Comparison of ENCODE assay signal across 17 cellular contexts in the genomic region with DNA sequence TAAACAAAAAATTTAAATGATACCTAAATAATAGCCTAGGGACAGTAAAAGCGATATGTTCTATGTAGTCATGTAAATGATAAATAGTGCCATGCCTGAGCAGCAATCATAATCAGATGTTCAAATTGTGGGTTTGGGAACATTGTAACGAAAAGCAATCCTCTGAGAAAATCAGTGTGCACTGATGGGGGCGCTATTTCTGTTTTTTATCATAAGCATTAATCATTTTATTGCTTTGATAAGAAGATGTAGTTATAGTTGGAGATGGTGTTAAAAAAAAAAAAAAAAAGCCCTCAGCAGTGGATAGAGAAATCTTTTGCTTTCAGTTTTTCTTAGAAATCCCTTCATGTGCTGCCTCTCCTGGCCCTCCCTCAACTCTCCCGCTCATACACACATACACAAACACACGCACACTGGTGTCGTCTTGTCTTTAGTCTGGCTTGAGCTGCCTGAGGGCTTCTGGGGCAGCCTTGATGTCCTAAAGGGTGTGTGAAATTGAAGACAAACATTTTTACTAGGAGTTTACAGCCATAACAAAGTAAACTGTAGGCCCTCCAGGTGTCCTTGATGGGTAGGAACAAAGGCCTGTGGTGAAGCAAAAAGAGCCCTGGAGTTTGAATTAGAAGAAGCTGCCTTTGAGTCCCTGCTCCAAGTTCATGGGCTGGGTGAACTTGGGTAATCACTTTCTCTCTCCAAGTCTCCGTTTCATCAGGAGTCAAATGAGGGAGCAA.
A peak's percentile ranks its signal among the peaks of the same experiment; 100 is the strongest.
DNase-seq lines count a peak whose midpoint lies in the region; ATAC-seq, FAIRE-seq and TF ChIP-seq lines count a peak whose summit lies in the region.
"Had no signal": no experiment of that assay in that cellular context is flagged by ENCODE, and none has a peak within 500 bp of the region (broad histone marks: within the 10 kb centered on the region; RNA-seq: fewer than 3 reads in every experiment).

No MANE protein-coding gene starts in this region.

- H3K56ac ChIP-seq in H1 (replicated peaks; ENCODE audit: insufficient read length, low read depth, low read length): no peak overlapping the region

- H3K9me3 ChIP-seq in H1 (ENCODE audit: insufficient read depth in 2 of 2, low read depth in 1 of 2, low read length in 1 of 2) (no peaks in the 10 kb centered on the region), neural progenitor cell (ENCODE audit: low read depth) (no peaks in the 10 kb centered on the region)
- H3K9me3 ChIP-seq: thyroid gland had no signal

- no peak overlapping the region for H2BK15ac ChIP-seq in H1 (ENCODE audit: low read length)

- H3K18ac ChIP-seq in H1 (ENCODE audit: extremely low read depth, low read length): no peak overlapping the region

- H3K79me2 ChIP-seq in GM23338 (replicated peaks; ENCODE audit: insufficient read depth) (no peaks in the 10 kb centered on the region), H1 (ENCODE audit: control insufficient read depth in 1 of 2, insufficient read depth in 2 of 2, low read length in 2 of 2) (no peaks in the 10 kb centered on the region), neural progenitor cell (ENCODE audit: low read depth) (no peaks in the 10 kb centered on the region)
- H3K79me2 ChIP-seq: parathyroid adenoma had no signal

- no peaks in the 10 kb centered on the region for H3K79me1 ChIP-seq in H1 (ENCODE audit: low read depth, low read length)

- H3K27ac Mint-ChIP-seq in GM23338 (no peak overlapping the region), neural progenitor cell (no peak overlapping the region)
- H3K27ac Mint-ChIP-seq: activated T-helper 1 cell treated with anti-CD3 and anti-CD28 coated beads, Interleukin-12 subunit alpha, Interleukin-12 subunit beta, Interleukin-2, Interleukin-4 antibody, amounts not matched to agents 30 ng/mL and 10 ng/mL and 1 ng/mL, durations not matched to agents 14 hours and 24 hours and 36 hours; B cell had no signal

- ATAC-seq in GM23338 (peak; percentile 85), GM19452 (IDR thresholded peaks at IDR 0.05; ENCODE audit: unreplicated experiment) (no peak)
- ATAC-seq: left lobe of liver had no signal

- FAIRE-seq in H1 (lab: Jason Lieb, UNC): peak; percentile 69
- FAIRE-seq: GM19239 had no signal

- H3K9me3 Mint-ChIP-seq in GM23338 (no peaks in the 10 kb centered on the region), neural progenitor cell (peaks cover 3% of the 10 kb centered on the region)
- H3K9me3 Mint-ChIP-seq: activated T-helper 1 cell treated with anti-CD3 and anti-CD28 coated beads, Interleukin-12 subunit alpha, Interleukin-12 subunit beta, Interleukin-2, Interleukin-4 antibody, amounts not matched to agents 30 ng/mL and 10 ng/mL and 1 ng/mL, durations not matched to agents 14 hours and 24 hours and 36 hours had no signal

- no peak overlapping the region for H4K91ac ChIP-seq in H1 (replicated peaks; ENCODE audit: insufficient read length, low read length)

- H3K4ac ChIP-seq in H1 (replicated peaks; ENCODE audit: insufficient read length, low read depth, low read length): no peak overlapping the region

- no peak overlapping the region for H2AK5ac ChIP-seq in H1 (ENCODE audit: low read depth, low read length)

- peaks cover 70% of the 10 kb centered on the region for H3K4me1 Mint-ChIP-seq in GM23338
- peaks cover 39% of the 10 kb centered on the region for H3K4me1 Mint-ChIP-seq in neural progenitor cell
- H3K4me1 Mint-ChIP-seq: B cell had no signal

- peak; percentile 79 for DNase-seq in GM23338 (ENCODE audit: low spot score)
- DNase-seq in NCI-H146 treated with DMSO at 0.1 percent for 48 hours (lab: John Stamatoyannopoulos, UW; ENCODE audit: unreplicated experiment): peak; percentile 92
- DNase-seq in H1 (ENCODE audit: low read depth in 1 of 2, low spot score in 2 of 2): peak; percentile 51 to 64
- no peak for DNase-seq in neural progenitor cell (ENCODE audit: low spot score)
- no peak for DNase-seq in activated gamma-delta T cell (lab: John Stamatoyannopoulos, UW)
- DNase-seq in DMS 273 (lab: John Stamatoyannopoulos, UW; ENCODE audit: unreplicated experiment): no peak
- DNase-seq: DMS153, NCI-H1048, NCI-H526, thyroid gland had no signal

- no peak for TF ChIP-seq POLR2A in H1 (IDR thresholded peaks at IDR 0.05; ENCODE audit: control extremely low read depth in 1 of 2, low read depth in 2 of 2, low read length in 2 of 2)

- H2BK120ac ChIP-seq in H1 (replicated peaks; ENCODE audit: low read depth, low read length): no peak overlapping the region

- peak overlapping the region; percentile 38; the same call in 1 of the 3 replicates for H3K4me3 Mint-ChIP-seq in GM23338
- no peak overlapping the region for H3K4me3 Mint-ChIP-seq in neural progenitor cell
- H3K4me3 Mint-ChIP-seq: activated T-helper 1 cell treated with anti-CD3 and anti-CD28 coated beads, Interleukin-12 subunit alpha, Interleukin-12 subunit beta, Interleukin-2, Interleukin-4 antibody, amounts not matched to agents 30 ng/mL and 10 ng/mL and 1 ng/mL, durations not matched to agents 14 hours and 24 hours and 36 hours; B cell had no signal

- no peak for TF ChIP-seq RAD21 in H1 (IDR thresholded peaks at IDR 0.05 in 1 of 2, conservative IDR thresholded peaks at IDR 0.05 in 1 of 2; ENCODE audit: low read depth in 2 of 2, low read length in 2 of 2)

- H3K9me2 ChIP-seq in GM23338 (ENCODE audit: insufficient read depth): no peaks in the 10 kb centered on the region

- H3K27me3 ChIP-seq in GM23338 (ENCODE audit: insufficient read depth) (peaks cover 27% of the 10 kb centered on the region), H1 (replicated peaks in 1 of 4; ENCODE audit: control insufficient read depth in 3 of 4, extremely low read depth in 1 of 4, insufficient read depth in 3 of 4, low read length in 3 of 4) (peaks cover 0 to 2% (median 1%) of the 10 kb centered on the region in 4 experiments; a peak in 3 of 7 replicates), neural progenitor cell (no peaks in the 10 kb centered on the region)
- H3K27me3 ChIP-seq: thyroid gland had no signal

- CTCF ChIA-PET in H1 (lab: Charles Lee; ENCODE audit: partially characterized antibody): interaction anchor here (0.7 to 1.6 kb wide), 6 partner anchors 8 to 487 kb away, joined by 3 to 6 read pairs (median 3); no protein-coding TSS in a partner anchor

- TF ChIP-seq CTCF in GM23338 (conservative IDR thresholded peaks at IDR 0.05; ENCODE audit: low read depth in 2 of 2): peak in 1 of 2 experiments; percentile 69; a peak in 3 of 4 replicates
- peak in 1 of 3 experiments; percentile 11; a peak in 1 of 4 replicates for TF ChIP-seq CTCF in H1 (IDR thresholded peaks at IDR 0.05; ENCODE audit: control extremely low read depth in 1 of 3, insufficient read depth in 1 of 3, low read depth in 1 of 3, low read length in 3 of 3)
- peak; percentile 50 for TF ChIP-seq CTCF in neural progenitor cell (IDR thresholded peaks at IDR 0.05)

- H3K4me1 ChIP-seq in GM23338 (ENCODE audit: insufficient read depth): peaks cover 56% of the 10 kb centered on the region
- H3K4me1 ChIP-seq in H1 (replicated peaks in 1 of 4; ENCODE audit: control insufficient read depth in 3 of 4, insufficient read depth in 4 of 4, low read length in 3 of 4): peaks cover 0 to 15% (median 11%) of the 10 kb centered on the region in 4 experiments; a peak in 4 of 7 replicates
- H3K4me1 ChIP-seq in neural progenitor cell: peaks cover 17% of the 10 kb centered on the region
- H3K4me1 ChIP-seq: parathyroid adenoma, thyroid gland had no signal

- H3K23ac ChIP-seq in H1 (ENCODE audit: insufficient read length): no peak overlapping the region

- H3F3A ChIP-seq in GM23338 (replicated peaks; ENCODE audit: low read depth) (no peaks in the 10 kb centered on the region), neural progenitor cell (ENCODE audit: low read depth) (peaks cover 22% of the 10 kb centered on the region)

- H3K36me3 ChIP-seq in GM23338 (ENCODE audit: insufficient read depth): no peaks in the 10 kb centered on the region
- H3K36me3 ChIP-seq in H1 (ENCODE audit: control insufficient read depth in 2 of 4, insufficient read depth in 4 of 4, low read length in 3 of 4): no peaks in the 10 kb centered on the region
- H3K36me3 ChIP-seq in neural progenitor cell: no peaks in the 10 kb centered on the region
- H3K36me3 ChIP-seq: thyroid gland had no signal

- no peak overlapping the region for H4K5ac ChIP-seq in H1 (ENCODE audit: insufficient read length, low read depth, low read length)

- H2BK12ac ChIP-seq in H1 (ENCODE audit: low read depth, low read length): no peak overlapping the region

- H3K4me3 ChIP-seq in GM23338 (no peak overlapping the region; the same call in 1 of the 2 replicates), H1 (ENCODE audit: extremely low read depth in 1 of 4, insufficient read depth in 2 of 4, low read depth in 3 of 4, low read length in 4 of 4) (no peak overlapping the region), neural progenitor cell (no peak overlapping the region)
- H3K4me3 ChIP-seq: skin epidermis, thyroid gland had no signal

- H4K20me1 ChIP-seq in GM23338 (replicated peaks; ENCODE audit: insufficient read depth) (no peaks in the 10 kb centered on the region), H1 (replicated peaks in 1 of 2; ENCODE audit: control insufficient read depth in 1 of 2, insufficient read depth in 2 of 2, low read length in 2 of 2) (no peaks in the 10 kb centered on the region), neural progenitor cell (ENCODE audit: low read depth) (no peaks in the 10 kb centered on the region)

- H2BK5ac ChIP-seq in H1 (ENCODE audit: low read depth, low read length): no peak overlapping the region

- H2BK20ac ChIP-seq in H1 (ENCODE audit: low read length): no peak overlapping the region

- 21% methylated on average over 7 of the region's 7 CpGs; no CpG with 5 or more reads in 1 of the 2 experiments for WGBS in H1 (ENCODE audit: extremely low coverage in 1 of 2, insufficient coverage in 1 of 2, insufficient read length in 1 of 2, insufficient replicate concordance in 2 of 2, low coverage in 1 of 2, low lambda C conversion rate in 2 of 2, missing lambda C conversion rate in 1 of 2), 2 experiments

- H3K27me3 Mint-ChIP-seq in GM23338 (ENCODE audit: insufficient read depth, low read depth, poor library complexity): peaks cover 23% of the 10 kb centered on the region
- no peaks in the 10 kb centered on the region for H3K27me3 Mint-ChIP-seq in neural progenitor cell (ENCODE audit: insufficient read depth, low read depth)
- H3K27me3 Mint-ChIP-seq: B cell had no signal

- POLR2A ChIA-PET in H1 (lab: Charles Lee; ENCODE audit: partially characterized antibody): interaction anchor here (1.2 kb wide), 2 partner anchors 13 to 26 kb away, joined by 3 to 4 read pairs; no protein-coding TSS in a partner anchor

- no peak overlapping the region for H3K9ac ChIP-seq in H1 (replicated peaks in 1 of 4; ENCODE audit: extremely low read depth in 1 of 4, low read depth in 3 of 4, low read length in 3 of 4)
- H3K9ac ChIP-seq in neural progenitor cell: no peak overlapping the region
- H3K9ac ChIP-seq: parathyroid adenoma had no signal

- no peak overlapping the region for H3K27ac ChIP-seq in GM23338 (ENCODE audit: low read depth)
- no peak overlapping the region for H3K27ac ChIP-seq in H1 (ENCODE audit: low read depth, low read length)
- no peak overlapping the region for H3K27ac ChIP-seq in neural progenitor cell
- H3K27ac ChIP-seq: parathyroid adenoma, skin epidermis, thyroid gland had no signal

- H3K14ac ChIP-seq in H1 (ENCODE audit: insufficient read length): no peak overlapping the region

- H2AFZ ChIP-seq in GM23338 (no peak overlapping the region), H1 (ENCODE audit: low read length) (no peak overlapping the region), neural progenitor cell (replicated peaks) (no peak overlapping the region)
- H2AFZ ChIP-seq: parathyroid adenoma had no signal

- H3K36me3 Mint-ChIP-seq in GM23338 (ENCODE audit: low read depth): no peaks in the 10 kb centered on the region
- no peaks in the 10 kb centered on the region for H3K36me3 Mint-ChIP-seq in neural progenitor cell

- no peaks in the 10 kb centered on the region for H3K23me2 ChIP-seq in H1 (ENCODE audit: low read depth, low read length)

- no peak; a peak in 1 of 3 replicates for TF ChIP-seq EP300 in H1 (IDR thresholded peaks at IDR 0.05; ENCODE audit: borderline replicate concordance in 1 of 2, low read depth in 2 of 2, low read length in 2 of 2)

- no peak overlapping the region for H4K8ac ChIP-seq in H1 (ENCODE audit: extremely low read depth, insufficient read depth, low read length)

- H3K4me2 ChIP-seq in GM23338 (peak overlapping the region; percentile 12; the same call in 1 of the 2 replicates), H1 (ENCODE audit: insufficient read depth in 1 of 2, low read depth in 2 of 2, low read length in 2 of 2) (peak overlapping the region; percentile 51 to 54; a peak in 3 of 4 replicates), neural progenitor cell (no peak overlapping the region)

Comparison
In these comparisons a context has a peak if more than half of its experiments do, and no peak if none do; other contexts are left out.
1. DNase-seq: peak in GM23338 (single experiment), NCI-H146 treated with DMSO at 0.1 percent for 48 hours (single experiment) and H1 (2 of 2); none in neural progenitor cell (single experiment), activated gamma-delta T cell (single experiment) and DMS 273 (single experiment).